12 cellular contexts compared by ENCODE assay signal in the genomic region with DNA sequence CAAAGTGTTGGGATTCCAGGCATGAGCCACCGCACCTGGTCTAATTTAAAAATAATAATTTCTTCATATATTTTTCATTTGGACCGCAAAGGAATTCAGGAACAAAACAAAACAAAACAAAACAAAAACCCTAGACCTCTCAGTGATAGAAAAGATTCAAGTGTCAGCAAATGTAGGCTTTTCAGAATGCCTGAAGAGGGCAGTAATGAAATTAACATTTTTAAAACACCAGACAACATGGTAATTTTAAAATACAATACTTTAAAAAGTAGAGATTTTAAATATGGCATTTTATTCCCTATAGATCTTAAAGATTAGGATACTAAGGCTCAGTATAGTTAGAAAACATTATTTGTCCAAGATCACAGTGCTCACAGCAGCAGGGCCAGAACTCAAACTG. TPM values are rescaled to one million over a fixed set of nuclear protein-coding genes. Genes with fewer than 3 reads are reported as not detected.
DNase-seq lines count a peak whose midpoint lies in the region; ATAC-seq, FAIRE-seq and TF ChIP-seq lines count a peak whose summit lies in the region.
"Had no signal": no experiment of that assay in that cellular context is flagged by ENCODE, and none has a peak within 500 bp of the region (broad histone marks: within the 10 kb centered on the region; RNA-seq: fewer than 3 reads in every experiment).

No MANE protein-coding gene starts in this region.

- ATAC-seq in GM12878 (no peak), HG03439 (IDR thresholded peaks at IDR 0.05; ENCODE audit: unreplicated experiment) (no peak)
- ATAC-seq in effector memory CD8-positive, alpha-beta T cell (replicated peaks), result no peak
- ATAC-seq in CD8-positive, alpha-beta T cell, result no peak
- ATAC-seq: activated T-cell treated with anti-CD3 and anti-CD28 coated beads, Interleukin-2, amount 50 U/mL, for 4 hours had no signal

- peak overlapping the region; percentile 72 for H3K27ac Mint-ChIP-seq in HFFc6
- H3K27ac Mint-ChIP-seq in effector memory CD8-positive, alpha-beta T cell, result no peak overlapping the region
- H3K27ac Mint-ChIP-seq in CD8-positive, alpha-beta T cell, result no peak overlapping the region

- H2AFZ ChIP-seq in GM12878 (ENCODE audit: control insufficient read depth, low read depth, low read length) (no peak overlapping the region), mesenchymal stem cell (ENCODE audit: low read depth, low read length) (no peak overlapping the region)

- H2AK5ac ChIP-seq in mesenchymal stem cell (ENCODE audit: low read length, severe bottlenecking), result no peak overlapping the region

- no peak overlapping the region for H4K8ac ChIP-seq in mesenchymal stem cell (ENCODE audit: low read length)

- peak overlapping the region in 1 of 2 experiments; percentile 73 for H3K18ac ChIP-seq in mesenchymal stem cell (ENCODE audit: low read depth in 1 of 2, low read length in 2 of 2)

- H3K9me3 ChIP-seq in GM12878 (replicated peaks; ENCODE audit: control insufficient read depth, insufficient read depth, low read length), result no peaks in the 10 kb centered on the region
- no peaks in the 10 kb centered on the region for H3K9me3 ChIP-seq in mesenchymal stem cell (ENCODE audit: control insufficient read depth, low read length)
- H3K9me3 ChIP-seq in CD8-positive, alpha-beta T cell (ENCODE audit: low read length), result no peaks in the 10 kb centered on the region
- H3K9me3 ChIP-seq: SJCRH30 had no signal

- H3K4ac ChIP-seq in mesenchymal stem cell (ENCODE audit: low read depth in 1 of 2, low read length in 2 of 2), result peak overlapping the region in 1 of 2 experiments; percentile 73

- no peaks in the 10 kb centered on the region for H3K9me3 Mint-ChIP-seq in HFFc6
- H3K9me3 Mint-ChIP-seq in effector memory CD8-positive, alpha-beta T cell, result no peaks in the 10 kb centered on the region
- H3K9me3 Mint-ChIP-seq in CD8-positive, alpha-beta T cell, result no peaks in the 10 kb centered on the region
- H3K9me3 Mint-ChIP-seq: activated T-cell treated with anti-CD3 and anti-CD28 coated beads, Interleukin-2, amount 50 U/mL, for 4 hours had no signal

- no peak for FAIRE-seq in GM12878 (lab: Jason Lieb, UNC)

- H3K27ac ChIP-seq in GM12878 (ENCODE audit: control insufficient read depth, insufficient read depth) (no peak overlapping the region), mesenchymal stem cell (ENCODE audit: low read length, poor library complexity, severe bottlenecking) (no peak overlapping the region)
- no peak overlapping the region for H3K27ac ChIP-seq in CD8-positive, alpha-beta T cell (ENCODE audit: low read depth, low read length)
- H3K27ac ChIP-seq: SJCRH30 had no signal

- no peak overlapping the region for H2BK120ac ChIP-seq in mesenchymal stem cell (ENCODE audit: low read depth, low read length)

- H3K79me2 ChIP-seq in GM12878 (ENCODE audit: control insufficient read depth, insufficient read depth, low read length), result peaks cover 64% of the 10 kb centered on the region

- RAD21 ChIA-PET in GM12878 (lab: Charles Lee; ENCODE audit: unreplicated experiment), result interaction anchor here (1.6 to 15.1 kb wide), 3 partner anchors 33 to 73 kb away, joined by 6 to 255 read pairs (median 14); partner anchors contain the start of gene DNMBP

- CTCF ChIA-PET in GM12878 (lab: Yijun Ruan, JAX), result interaction anchor here (1.6 to 16.3 kb wide), 3 partner anchors 36 to 74 kb away, joined by 5 to 318 read pairs (median 50); partner anchors contain the start of gene DNMBP
- CTCF ChIA-PET in CD8-positive, alpha-beta T cell (lab: Charles Lee), result no interaction called here

- H3K4me1 ChIP-seq in GM12878 (ENCODE audit: control insufficient read depth, insufficient read depth, low read length) (peaks cover 36% of the 10 kb centered on the region), mesenchymal stem cell (ENCODE audit: control insufficient read depth, insufficient read depth, low read depth, low read length) (peaks cover 6% of the 10 kb centered on the region)
- H3K4me1 ChIP-seq in CD8-positive, alpha-beta T cell (ENCODE audit: insufficient read depth, low read length), result no peaks in the 10 kb centered on the region

- H3K27me3 ChIP-seq in GM12878 (replicated peaks in 1 of 2; ENCODE audit: control insufficient read depth in 2 of 2, insufficient read depth in 2 of 2, low read length in 1 of 2) (no peaks in the 10 kb centered on the region), mesenchymal stem cell (ENCODE audit: control insufficient read depth in 1 of 2, insufficient read depth in 1 of 2, low read length in 2 of 2) (no peaks in the 10 kb centered on the region)
- no peaks in the 10 kb centered on the region for H3K27me3 ChIP-seq in CD8-positive, alpha-beta T cell (ENCODE audit: insufficient read depth, low read length)
- H3K27me3 ChIP-seq: SJCRH30 had no signal

- no peak for DNase-seq in AG10803 (ENCODE audit: low read depth)
- no peak for DNase-seq in HFFc6
- DNase-seq in GM12878 (ENCODE audit: low read depth, low spot score), result no peak
- no peak for DNase-seq in mesenchymal stem cell
- DNase-seq in effector memory CD8-positive, alpha-beta T cell, result no peak
- no peak for DNase-seq in kidney glomerular epithelial cell (lab: John Stamatoyannopoulos, UW)
- DNase-seq in CD8-positive, alpha-beta T cell, result no peak
- DNase-seq: activated CD4-positive, CD25-positive, alpha-beta regulatory T cell; activated T-cell treated with anti-CD3 and anti-CD28 coated beads, Interleukin-2, amount 50 U/mL, for 4 hours; NCI-H2227 treated with DMSO at 0.1 percent for 48 hours; SJCRH30 had no signal

- no peaks in the 10 kb centered on the region for H4K20me1 ChIP-seq in GM12878 (ENCODE audit: control insufficient read depth, insufficient read depth)

- SMC1A ChIA-PET in GM12878 (lab: Charles Lee; ENCODE audit: uncharacterized antibody, unreplicated experiment), result interaction anchor here (17.5 kb wide), 1 partner anchor 31 kb away, joined by 531 read pairs; the partner anchor contains the start of gene DNMBP

- no peak overlapping the region for H4K91ac ChIP-seq in mesenchymal stem cell (ENCODE audit: low read length)

- intact Hi-C loops in GM12878 (cut with micrococcal nuclease; ENCODE audit: unreplicated experiment), result loop anchor here (10.0 kb wide), 1 partner anchor 212 kb away; the partner anchor contains the start of gene ERLIN1
- intact Hi-C loops in CD8-positive, alpha-beta T cell (cut with DNase I, micrococcal nuclease), result loop anchor here (1.0 to 10.0 kb wide), 4 partner anchors 37 to 74 kb away; no protein-coding TSS in a partner anchor

- H3K4me1 Mint-ChIP-seq in HFFc6 (ENCODE audit: low read depth), result peaks cover 75% of the 10 kb centered on the region
- H3K4me1 Mint-ChIP-seq in effector memory CD8-positive, alpha-beta T cell (ENCODE audit: low read depth in 2 of 2), result no peaks in the 10 kb centered on the region
- H3K4me1 Mint-ChIP-seq in CD8-positive, alpha-beta T cell (ENCODE audit: low read depth), result no peaks in the 10 kb centered on the region

- TF ChIP-seq RAD21 in GM12878 (IDR thresholded peaks at IDR 0.05; ENCODE audit: insufficient read depth, low read depth, low read length), result peak; percentile 61

- H3K27me3 Mint-ChIP-seq in HFFc6 (ENCODE audit: insufficient read depth), result no peaks in the 10 kb centered on the region; the same call in 1 of the 2 replicates
- H3K27me3 Mint-ChIP-seq in effector memory CD8-positive, alpha-beta T cell, result no peaks in the 10 kb centered on the region
- H3K27me3 Mint-ChIP-seq in CD8-positive, alpha-beta T cell (ENCODE audit: low read depth), result no peaks in the 10 kb centered on the region

- peak overlapping the region; percentile 63 to 89 for H2BK12ac ChIP-seq in mesenchymal stem cell (ENCODE audit: low read length in 2 of 2)

- H3K4me3 ChIP-seq in AG10803 (ENCODE audit: low read length) (no peak overlapping the region), GM12878 (no peak overlapping the region), mesenchymal stem cell (ENCODE audit: insufficient read depth in 1 of 2, low read depth in 1 of 2, low read length in 2 of 2) (no peak overlapping the region)
- H3K4me3 ChIP-seq in CD8-positive, alpha-beta T cell (ENCODE audit: low read depth, low read length), result no peak overlapping the region
- H3K4me3 ChIP-seq: SJCRH30 had no signal

- H3K14ac ChIP-seq in mesenchymal stem cell (ENCODE audit: low read length in 2 of 2), result no peak overlapping the region

- no peak overlapping the region for H2BK15ac ChIP-seq in mesenchymal stem cell (ENCODE audit: low read depth, poor library complexity, severe bottlenecking)

- peaks cover 21% of the 10 kb centered on the region for H3K79me1 ChIP-seq in mesenchymal stem cell (replicated peaks; ENCODE audit: low read length, poor library complexity, severe bottlenecking)

- H3K9ac ChIP-seq in GM12878 (ENCODE audit: control insufficient read depth, insufficient read depth, low read length) (no peak overlapping the region), mesenchymal stem cell (ENCODE audit: low read length) (peak overlapping the region; percentile 54)

- no TSS peak for BruUV-seq in GM12878 (replicated peaks; lab: Mats Ljungman, UMichigan)

- no peak overlapping the region for H3K23ac ChIP-seq in mesenchymal stem cell (ENCODE audit: low read length in 2 of 2)

- H3K36me3 ChIP-seq in GM12878 (ENCODE audit: control insufficient read depth in 2 of 2, insufficient read depth in 2 of 2, low read length in 1 of 2) (peaks cover 11 to 28% of the 10 kb centered on the region in 2 experiments; a peak in 3 of 4 replicates), mesenchymal stem cell (ENCODE audit: control insufficient read depth in 1 of 2, insufficient read depth in 2 of 2, low read depth in 1 of 2, low read length in 2 of 2) (peaks cover 4 to 37% of the 10 kb centered on the region in 2 experiments)
- no peaks in the 10 kb centered on the region for H3K36me3 ChIP-seq in CD8-positive, alpha-beta T cell (ENCODE audit: insufficient read depth, low read length)

- H2BK5ac ChIP-seq in mesenchymal stem cell (ENCODE audit: low read depth, low read length, poor library complexity, severe bottlenecking), result no peak overlapping the region

- 72% methylated on average over 2 of the region's 2 CpGs for WGBS in GM12878 (ENCODE audit: insufficient coverage, insufficient replicate concordance, low lambda C conversion rate, missing lambda C conversion rate)
- WGBS in mesenchymal stem cell, result 100% methylated on average over 2 of the region's 2 CpGs

- no peak overlapping the region for H3K4me3 Mint-ChIP-seq in HFFc6
- no peak overlapping the region for H3K4me3 Mint-ChIP-seq in effector memory CD8-positive, alpha-beta T cell
- no peak overlapping the region for H3K4me3 Mint-ChIP-seq in CD8-positive, alpha-beta T cell
- H3K4me3 Mint-ChIP-seq: activated T-cell treated with anti-CD3 and anti-CD28 coated beads, Interleukin-2, amount 50 U/mL, for 4 hours had no signal

- POLR2A ChIA-PET in GM12878 (lab: Charles Lee), result no interaction called here
- POLR2A ChIA-PET in CD8-positive, alpha-beta T cell (lab: Charles Lee), result no interaction called here

- TF ChIP-seq EP300 in GM12878 (IDR thresholded peaks at IDR 0.05; ENCODE audit: borderline replicate concordance in 1 of 2, control insufficient read depth in 1 of 2, low read depth in 2 of 2, low read length in 2 of 2), result no peak

- TF ChIP-seq POLR2A in GM12878 (IDR thresholded peaks at IDR 0.05; ENCODE audit: low read depth, low read length), result no peak

- H3K36me3 Mint-ChIP-seq in HFFc6 (ENCODE audit: low read depth), result peaks cover 52% of the 10 kb centered on the region
- H3K36me3 Mint-ChIP-seq in effector memory CD8-positive, alpha-beta T cell (ENCODE audit: insufficient read depth), result peaks cover 18% of the 10 kb centered on the region
- H3K36me3 Mint-ChIP-seq in CD8-positive, alpha-beta T cell, result peaks cover 33% of the 10 kb centered on the region

- TF ChIP-seq CTCF in AG10803 (conservative IDR thresholded peaks at IDR 0.05; ENCODE audit: low read length) (peak; percentile 51), HFFc6 (IDR thresholded peaks at IDR 0.05) (peak; percentile 65), GM12878 (IDR thresholded peaks at IDR 0.05 in 2 of 3, conservative IDR thresholded peaks at IDR 0.05 in 1 of 3; ENCODE audit: control insufficient read depth in 2 of 3, extremely low read depth in 1 of 3, insufficient read depth in 1 of 3, low read depth in 3 of 3, low read length in 3 of 3) (peak; percentile 21 to 40 (median 36); a peak in 5 of 6 replicates)
- TF ChIP-seq CTCF in CD8-positive, alpha-beta T cell (IDR thresholded peaks at IDR 0.05), result no peak

- H3K4me2 ChIP-seq in GM12878 (ENCODE audit: control insufficient read depth, insufficient read depth) (no peak overlapping the region), mesenchymal stem cell (ENCODE audit: low read length, poor library complexity, severe bottlenecking) (no peak overlapping the region)

- in situ Hi-C loops in GM12878 (cut with MboI), result no loop called here

RNA-seq across cellular contexts. Expression of gene DNMBP, which starts 36.6 kb away (rescaled TPM):
- total RNA-seq in HFFc6 (2021; fragmentation: NEBNext Ultra II Directional; extraction: Animal tissue kit (Norgen Biotek cat#: 25700)), result 10 to 100 TPM; 24.9 to 44.7 (median 28.6) TPM
- 97.9 and 99.8 TPM in 2 replicates for total RNA-seq in GM12878 (2013; cell fraction: nucleolus; rRNA removed)
- total RNA-seq in GM12878 (2014; rRNA removed) (22.2 and 23.2 TPM in 2 replicates), GM12878 (2014; rRNA removed; fragmentation: Illumina TruSeq; extraction: Trizol) (25.9 and 26.8 TPM in 2 replicates), GM12878 (2021) (39.4 and 40.5 TPM in 2 replicates)
- 21.3 TPM for polyA plus RNA-seq in GM12878 (2011; ENCODE audit: low read depth)
- polyA plus RNA-seq in GM12878 (2011; rRNA removed) (10.5 and 13.0 TPM in 2 replicates), GM12878 (2014; fragmentation: Illumina TruSeq; extraction: Trizol) (45.0 and 45.2 TPM in 2 replicates), GM12878 (2014; fragmentation: Nextera tagmentation; extraction: Ambion mirVana) (1 to 10 TPM; 7.1 to 9.8 TPM), GM12878 (2014; rRNA removed) (23.3 and 24.7 TPM in 2 replicates), GM12878 (2016; fragmentation: Nextera tagmentation; extraction: Ambion mirVana) (10 to 100 TPM; 20.5 to 20.8 TPM)
- polyA plus RNA-seq in GM12878 (2011; cell fraction: cytosol; rRNA removed), result 12.4 and 17.4 TPM in 2 replicates
- polyA plus RNA-seq in GM12878 (2011; cell fraction: nucleus; rRNA removed), result 19.4 and 26.2 TPM in 2 replicates
- polyA plus RNA-seq in GM12878 (2012), result 26.1 and 36.2 TPM in 2 replicates
- polyA minus RNA-seq in GM12878 (2011; rRNA and poly(A)+ RNA removed), result 15.4 and 17.2 TPM in 2 replicates
- polyA minus RNA-seq in GM12878 (2011; cell fraction: cytosol; rRNA and poly(A)+ RNA removed), result 7.2 and 10.7 TPM in 2 replicates
- 12.7 and 22.6 TPM in 2 replicates for polyA minus RNA-seq in GM12878 (2011; cell fraction: nucleus; rRNA and poly(A)+ RNA removed)
- 15.3 TPM for polyA plus RNA-seq in mesenchymal stem cell (2013, experiment 1 of 2)
- polyA plus RNA-seq in mesenchymal stem cell (2013, experiment 2 of 2), result 14.3 TPM
- 1 to 10 TPM; 4.0 to 4.1 TPM for total RNA-seq in CD8-positive, alpha-beta T cell

Comparison
In these comparisons a context has a peak if more than half of its experiments do, and no peak if none do; other contexts are left out.
1. RNA of gene DNMBP, which starts 36.6 kb away (total RNA-seq): 24.9 to 44.7 TPM in HFFc6 and 22.2 to 99.8 TPM in GM12878; 4.0 to 4.1 TPM in CD8-positive, alpha-beta T cell; every median in the first group is over 4 times any median in the second.